In the genomic region with DNA sequence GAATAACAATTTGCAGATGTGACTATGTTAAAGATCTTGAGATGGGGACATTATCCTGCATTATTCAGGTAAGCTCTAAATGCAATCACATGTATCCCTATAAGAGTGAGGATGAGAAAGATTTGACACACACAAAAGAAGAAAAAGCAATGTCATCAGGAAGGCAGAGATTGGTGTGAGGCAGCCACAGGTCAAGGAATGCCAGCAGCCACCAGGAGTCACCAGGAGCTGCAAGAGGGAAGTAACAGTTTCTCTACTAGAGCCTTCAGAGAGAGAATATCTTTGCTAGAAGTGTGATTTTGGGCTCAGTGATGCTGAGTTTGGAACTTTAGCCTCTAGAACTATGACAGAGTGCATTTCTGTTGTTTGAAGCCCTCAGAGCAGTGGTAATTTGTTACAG, we compare ENCODE assay signal across 27 cellular contexts.
"Had no signal": no experiment of that assay in that cellular context is flagged by ENCODE, and none has a peak within 500 bp of the region (broad histone marks: within the 10 kb centered on the region; RNA-seq: fewer than 3 reads in every experiment).

No MANE protein-coding gene starts in this region.

- H3K9me3 Mint-ChIP-seq: mesothelial cell of epicardium; naive B cell; nephron progenitor cell; stimulated activated naive B cell treated with anti-CD40 and anti-IgM and Interleukin-4, amounts not matched to agents 10 μg/mL and 1 μg/mL and 100 μg/mL, for 72 hours had no signal

- H3K4me1 ChIP-seq: left lung, lower lobe of right lung, right atrium auricular region, right lobe of liver, stomach, testis, thyroid gland, transverse colon, upper lobe of left lung, vagina had no signal

- H3K4me3 ChIP-seq: left lung, lower lobe of right lung, ovary, right atrium auricular region, right lobe of liver, smooth muscle cell, stomach, testis, thyroid gland, transverse colon, upper lobe of left lung, vagina had no signal

- H3K4me1 Mint-ChIP-seq: immature natural killer cell; naive B cell; natural killer cell; nephron progenitor cell; stimulated activated naive B cell treated with anti-CD40 and anti-IgM and Interleukin-4, amounts not matched to agents 10 μg/mL and 1 μg/mL and 100 μg/mL, for 72 hours had no signal

- H3K27ac Mint-ChIP-seq: immature natural killer cell; mesothelial cell of epicardium; natural killer cell; nephron progenitor cell; progenitor cell of endocrine pancreas; stimulated activated naive B cell treated with anti-CD40 and anti-IgM and Interleukin-4, amounts not matched to agents 10 μg/mL and 1 μg/mL and 100 μg/mL, for 72 hours had no signal

- H3K27ac ChIP-seq: left lung, lower lobe of right lung, ovary, right atrium auricular region, right lobe of liver, stomach, testis, thyroid gland, transverse colon, upper lobe of left lung, vagina had no signal

- H3K4me3 Mint-ChIP-seq: immature natural killer cell; mesothelial cell of epicardium; naive B cell; natural killer cell; nephron progenitor cell; stimulated activated naive B cell treated with anti-CD40 and anti-IgM and Interleukin-4, amounts not matched to agents 10 μg/mL and 1 μg/mL and 100 μg/mL, for 72 hours had no signal

- H3K27me3 Mint-ChIP-seq: naive B cell; progenitor cell of endocrine pancreas; stimulated activated naive B cell treated with anti-CD40 and anti-IgM and Interleukin-4, amounts not matched to agents 10 μg/mL and 1 μg/mL and 100 μg/mL, for 72 hours had no signal

- H3K36me3 Mint-ChIP-seq: immature natural killer cell; mesothelial cell of epicardium; naive B cell; natural killer cell; stimulated activated naive B cell treated with anti-CD40 and anti-IgM and Interleukin-4, amounts not matched to agents 10 μg/mL and 1 μg/mL and 100 μg/mL, for 72 hours had no signal

- H3K27me3 ChIP-seq: left lung, ovary, right atrium auricular region, right lobe of liver, stomach, testis, thyroid gland, transverse colon, upper lobe of left lung, vagina had no signal

- H3K36me3 ChIP-seq: left lung, lower lobe of right lung, ovary, right atrium auricular region, right lobe of liver, stomach, thyroid gland, transverse colon, upper lobe of left lung, vagina had no signal

- H3K4me2 ChIP-seq: smooth muscle cell had no signal

- ATAC-seq: left colon; left lung; lower lobe of right lung; natural killer cell; right lobe of liver; stimulated activated naive CD8-positive, alpha-beta T cell treated with anti-CD3 and anti-CD28 coated beads, Interleukin-15, Interleukin-2, amounts not matched to agents 100 U/mL and 50 U/mL, for 24 hours had no signal

- DNase-seq: hippocampal formation; immature natural killer cell; kidney; left colon; left lung; lower lobe of right lung; mammary epithelial cell; mesenchymal stem cell; naive B cell; natural killer cell; nephron progenitor cell; ovary; right lobe of liver; stimulated activated CD4-positive, alpha-beta T cell treated with anti-CD3 and anti-CD28 coated beads, Interleukin-1b, Interleukin-23, amount 100 ng/mL, for 48 hours; stimulated activated CD4-positive, alpha-beta T cell treated with anti-CD3 and anti-CD28 coated beads, Interleukin-2, amount 100 ng/mL, for 48 hours; stimulated activated naive B cell treated with anti-CD40 and anti-IgM and Interleukin-4, amounts not matched to agents 10 μg/mL and 1 μg/mL and 100 μg/mL, for 72 hours; stimulated activated naive CD8-positive, alpha-beta T cell treated with anti-CD3 and anti-CD28 coated beads, Interleukin-15, Interleukin-2, amounts not matched to agents 100 U/mL and 50 U/mL, for 24 hours; stomach; testis; thyroid gland; transverse colon; upper lobe of left lung had no signal

- H3K9me3 ChIP-seq: left lung, lower lobe of right lung, ovary, right atrium auricular region, right lobe of liver, stomach, testis, thyroid gland, transverse colon, upper lobe of left lung, vagina had no signal
